11 cellular contexts compared by ENCODE assay signal in genomic region chr5:140794594-140795258, GRCh38. TPM values are rescaled to one million over a fixed set of nuclear protein-coding genes. Genes with fewer than 3 reads are reported as not detected.
DNase-seq lines count a peak whose midpoint lies in the region; ATAC-seq, FAIRE-seq and TF ChIP-seq lines count a peak whose summit lies in the region.
"Had no signal": no experiment of that assay in that cellular context is flagged by ENCODE, and none has a peak within 500 bp of the region (broad histone marks: within the 10 kb centered on the region; RNA-seq: fewer than 3 reads in every experiment).

Gene PCDHA2 (plus strand): TSS chr5:140794852.

- H4K20me1 ChIP-seq in GM23338 (replicated peaks; ENCODE audit: insufficient read depth), result no peaks in the 10 kb centered on the region

- H3K9me2 ChIP-seq in GM23338 (ENCODE audit: insufficient read depth), result no peaks in the 10 kb centered on the region

- H3K4me1 Mint-ChIP-seq in GM23338 (no peaks in the 10 kb centered on the region), T-cell (no peaks in the 10 kb centered on the region)
- no peaks in the 10 kb centered on the region for H3K4me1 Mint-ChIP-seq in T-helper 2 cell treated with Interferon-gamma antibody and Interleukin-4, amounts not matched to agents 5 μg/mL and 100 μg/mL, for 36 hours (ENCODE audit: low read depth)
- H3K4me1 Mint-ChIP-seq: activated naive CD4-positive, alpha-beta T cell treated with anti-CD3 and anti-CD28 coated beads, Interleukin-2, amount 50 U/mL, for 24 hours had no signal

- POLR2A ChIA-PET in T-cell (lab: Charles Lee), result no interaction called here

- peak within 1 kb of the TSS; percentile 48 for H2AFZ ChIP-seq in GM23338

- H3K9me3 Mint-ChIP-seq in GM23338, result peaks cover 33% of the 10 kb centered on the region
- peaks cover 5 to 33% (median 30%) of the 10 kb centered on the region in 3 donors for H3K9me3 Mint-ChIP-seq in T-cell
- H3K9me3 Mint-ChIP-seq in T-helper 2 cell treated with Interferon-gamma antibody and Interleukin-4, amounts not matched to agents 5 μg/mL and 100 μg/mL, for 36 hours, result peaks cover 36% of the 10 kb centered on the region

- H3K27me3 ChIP-seq in GM23338 (ENCODE audit: insufficient read depth), result no peaks in the 10 kb centered on the region

- no peaks in the 10 kb centered on the region for H3K79me2 ChIP-seq in GM23338 (replicated peaks; ENCODE audit: insufficient read depth)

- peak; percentile 28 for FAIRE-seq in frontal cortex (lab: Jason Lieb, UNC)
- FAIRE-seq: endothelial cell of umbilical vein had no signal

- DNase-seq in GM23338 (ENCODE audit: low spot score) (peak; percentile 88), NCI-H446 treated with DMSO at 0.1 percent for 48 hours (lab: John Stamatoyannopoulos, UW) (peak; percentile 70), frontal cortex (ENCODE audit: low spot score in 2 of 2) (peak in 1 of 2 donors; percentile 53), pons (ENCODE audit: low spot score) (peak; percentile 68), T-cell (no peak), NCI-H1092 (lab: John Stamatoyannopoulos, UW) (no peak)
- no peak for DNase-seq in T-helper 2 cell treated with Interferon-gamma antibody and Interleukin-4, amounts not matched to agents 5 μg/mL and 100 μg/mL, for 36 hours (ENCODE audit: low spot score)
- DNase-seq: NCI-H1105 had no signal

- TF ChIP-seq CTCF in GM23338 (conservative IDR thresholded peaks at IDR 0.05; ENCODE audit: low read depth in 2 of 2), result peak; percentile 71 to 95

- no peak within 1 kb of the TSS for H3K27ac ChIP-seq in GM23338 (ENCODE audit: low read depth)

- H3K36me3 ChIP-seq in GM23338 (ENCODE audit: insufficient read depth), result no peaks in the 10 kb centered on the region

- H3K27ac Mint-ChIP-seq in GM23338, result no peak within 1 kb of the TSS
- no peak within 1 kb of the TSS for H3K27ac Mint-ChIP-seq in T-cell
- H3K27ac Mint-ChIP-seq in T-helper 2 cell treated with Interferon-gamma antibody and Interleukin-4, amounts not matched to agents 5 μg/mL and 100 μg/mL, for 36 hours, result no peak within 1 kb of the TSS
- H3K27ac Mint-ChIP-seq: activated naive CD4-positive, alpha-beta T cell treated with anti-CD3 and anti-CD28 coated beads, Interleukin-2, amount 50 U/mL, for 24 hours had no signal

- no peaks in the 10 kb centered on the region for H3K4me1 ChIP-seq in GM23338 (ENCODE audit: insufficient read depth)

- peak within 1 kb of the TSS; percentile 55 for H3K4me3 ChIP-seq in GM23338

- H3K27me3 Mint-ChIP-seq in GM23338 (ENCODE audit: insufficient read depth, low read depth, poor library complexity), result no peaks in the 10 kb centered on the region
- peaks cover 24 to 30% of the 10 kb centered on the region in 2 donors for H3K27me3 Mint-ChIP-seq in T-cell
- H3K27me3 Mint-ChIP-seq in T-helper 2 cell treated with Interferon-gamma antibody and Interleukin-4, amounts not matched to agents 5 μg/mL and 100 μg/mL, for 36 hours (ENCODE audit: low read depth), result no peaks in the 10 kb centered on the region

- H3K4me3 Mint-ChIP-seq in GM23338 (peak within 1 kb of the TSS; percentile 84), T-cell (no peak within 1 kb of the TSS)
- no peak within 1 kb of the TSS for H3K4me3 Mint-ChIP-seq in T-helper 2 cell treated with Interferon-gamma antibody and Interleukin-4, amounts not matched to agents 5 μg/mL and 100 μg/mL, for 36 hours
- H3K4me3 Mint-ChIP-seq: activated naive CD4-positive, alpha-beta T cell treated with anti-CD3 and anti-CD28 coated beads, Interleukin-2, amount 50 U/mL, for 24 hours had no signal

- peak within 1 kb of the TSS; percentile 73 for H3K4me2 ChIP-seq in GM23338

- ATAC-seq in GM23338 (peak; percentile 93), T-cell (replicated peaks in 1 of 4) (no peak), HG02870 (IDR thresholded peaks at IDR 0.05; ENCODE audit: unreplicated experiment) (no peak)

- CTCF ChIA-PET in T-cell (lab: Charles Lee), result no interaction called here

- no peaks in the 10 kb centered on the region for H3F3A ChIP-seq in GM23338 (replicated peaks; ENCODE audit: low read depth)

- H3K36me3 Mint-ChIP-seq in GM23338 (ENCODE audit: low read depth), result peaks cover 22% of the 10 kb centered on the region
- H3K36me3 Mint-ChIP-seq in T-cell, result peaks cover under 1% of the 10 kb centered on the region
- no peaks in the 10 kb centered on the region for H3K36me3 Mint-ChIP-seq in T-helper 2 cell treated with Interferon-gamma antibody and Interleukin-4, amounts not matched to agents 5 μg/mL and 100 μg/mL, for 36 hours (ENCODE audit: low read depth)

TF ChIP-seq in GM23338, 12 proteins besides CTCF, POLR2A, EP300 and RAD21:
- TF ChIP-seq ZNF114 (CRISPR knock-in tag; IDR thresholded peaks at IDR 0.05), result no peak
- no peak for TF ChIP-seq CREB1 (CRISPR knock-in tag; IDR thresholded peaks at IDR 0.05; ENCODE audit: low read depth)
- TF ChIP-seq POLR2AphosphoS5 (IDR thresholded peaks at IDR 0.05; ENCODE audit: low read depth), result no peak
- no peak for TF ChIP-seq NANOG (IDR thresholded peaks at IDR 0.05; ENCODE audit: borderline replicate concordance)

RNA-seq across cellular contexts. Expression of gene PCDHA2, which starts in this region (rescaled TPM):
- total RNA-seq in GM23338 (2014; rRNA removed; shearing (Covaris generic)), result 2.2 and 2.4 TPM in 2 replicates
- polyA plus RNA-seq in GM23338 (2016; fragmentation: Nextera tagmentation; extraction: Ambion mirVana), result 0.99 and 1.3 TPM in 2 replicates
- 10.6 TPM for total RNA-seq in frontal cortex
- not detected for total RNA-seq in T-cell
- total RNA-seq: endothelial cell of umbilical vein had no signal
- polyA plus RNA-seq: endothelial cell of umbilical vein had no signal

Comparison
In these comparisons a context has a peak if more than half of its experiments do, and no peak if none do; other contexts are left out.
1. DNase-seq: peak in GM23338 (single experiment), NCI-H446 treated with DMSO at 0.1 percent for 48 hours (single experiment) and pons (single experiment); none in T-cell (0 of 34), T-helper 2 cell treated with Interferon-gamma antibody and Interleukin-4, amounts not matched to agents 5 μg/mL and 100 μg/mL, for 36 hours (single experiment) and NCI-H1092 (single experiment).